In the genomic region with DNA sequence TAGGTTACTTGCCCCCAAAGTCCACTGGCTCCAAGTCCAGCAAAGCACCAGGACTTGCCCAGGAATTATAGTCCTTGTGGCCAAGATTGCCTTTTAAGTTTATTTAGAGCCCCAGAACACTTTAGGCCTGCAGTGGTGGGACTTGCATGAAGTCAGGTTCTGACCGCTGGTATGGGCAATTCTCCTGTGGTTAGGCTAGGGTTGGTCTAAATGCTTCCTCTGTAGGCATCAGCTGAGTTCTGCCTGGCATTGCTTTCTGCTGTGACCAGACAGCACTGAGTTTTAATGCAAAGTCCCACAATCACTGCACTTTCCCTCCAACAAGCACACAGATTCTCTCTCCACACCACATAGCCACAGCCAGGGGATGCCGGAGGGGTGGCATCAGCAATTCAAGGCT, we compare ENCODE assay signal across 3 cellular contexts.
"Had no signal": no experiment of that assay in that cellular context is flagged by ENCODE, and none has a peak within 500 bp of the region (broad histone marks: within the 10 kb centered on the region; RNA-seq: fewer than 3 reads in every experiment).

No MANE protein-coding gene starts in this region.

- DNase-seq: GDM1, GF-D8 had no signal

- H3K4me3 ChIP-seq: GM12878 had no signal

- ATAC-seq: GM12878 had no signal
